Comparison of ENCODE assay signal across 3 cellular contexts in genomic region chr9:17477816-17478215, GRCh38.
"Had no signal": no experiment of that assay in that cellular context is flagged by ENCODE, and none has a peak within 500 bp of the region (broad histone marks: within the 10 kb centered on the region; RNA-seq: fewer than 3 reads in every experiment).

No MANE protein-coding gene starts in this region.

- ATAC-seq: GM12878 had no signal

- H3K4me3 ChIP-seq: GM12878 had no signal

- DNase-seq: GDM1, GF-D8 had no signal
